In genomic region chr20:53480913-53481312, GRCh38 we compare ENCODE assay signal across 25 cellular contexts.
"Had no signal": no experiment of that assay in that cellular context is flagged by ENCODE, and none has a peak within 500 bp of the region (broad histone marks: within the 10 kb centered on the region; RNA-seq: fewer than 3 reads in every experiment).

No MANE protein-coding gene starts in this region.

- ATAC-seq: left ventricle myocardium superior; lower lobe of right lung; naive thymus-derived CD8-positive, alpha-beta T cell; psoas muscle; right cardiac atrium; stimulated activated memory B cell treated with anti-CD40 and anti-IgM and Interleukin-4, amounts not matched to agents 10 μg/mL and 1 μg/mL and 100 μg/mL, for 72 hours; stimulated activated naive CD8-positive, alpha-beta T cell treated with anti-CD3 and anti-CD28 coated beads, Interleukin-15, Interleukin-2, amounts not matched to agents 100 U/mL and 50 U/mL, for 24 hours had no signal

- H3K4me1 ChIP-seq: esophagus muscularis mucosa, lower lobe of right lung, psoas muscle, spleen, testis, tibial artery had no signal

- H3K4me1 Mint-ChIP-seq: naive thymus-derived CD8-positive, alpha-beta T cell; nephron progenitor cell; stimulated activated memory B cell treated with anti-CD40 and anti-IgM and Interleukin-4, amounts not matched to agents 10 μg/mL and 1 μg/mL and 100 μg/mL, for 72 hours had no signal

- H3K36me3 Mint-ChIP-seq: stimulated activated memory B cell treated with anti-CD40 and anti-IgM and Interleukin-4, amounts not matched to agents 10 μg/mL and 1 μg/mL and 100 μg/mL, for 72 hours; type B pancreatic cell had no signal

- H3K27ac ChIP-seq: esophagus muscularis mucosa, lower lobe of right lung, ovary, psoas muscle, skin epidermis, spleen, testis, tibial artery had no signal

- H3K36me3 ChIP-seq: esophagus muscularis mucosa, lower lobe of right lung, ovary, spleen, tibial artery had no signal

- H3K27me3 Mint-ChIP-seq: naive thymus-derived CD8-positive, alpha-beta T cell; stimulated activated memory B cell treated with anti-CD40 and anti-IgM and Interleukin-4, amounts not matched to agents 10 μg/mL and 1 μg/mL and 100 μg/mL, for 72 hours; type B pancreatic cell had no signal

- H3K4me3 Mint-ChIP-seq: naive thymus-derived CD8-positive, alpha-beta T cell; nephron progenitor cell; stimulated activated memory B cell treated with anti-CD40 and anti-IgM and Interleukin-4, amounts not matched to agents 10 μg/mL and 1 μg/mL and 100 μg/mL, for 72 hours; type B pancreatic cell had no signal

- DNase-seq: dermis blood vessel endothelial cell; effector memory CD4-positive, alpha-beta T cell; foreskin melanocyte; left ventricle myocardium superior; lower lobe of right lung; naive thymus-derived CD8-positive, alpha-beta T cell; nephron progenitor cell; nucleus accumbens; ovary; posterior cingulate gyrus; psoas muscle; right cardiac atrium; spleen; stimulated activated CD4-positive, alpha-beta T cell treated with anti-CD3 and anti-CD28 coated beads, Interleukin-4, amount 100 ng/mL, for 4 hours; stimulated activated naive CD8-positive, alpha-beta T cell treated with anti-CD3 and anti-CD28 coated beads, Interleukin-15, Interleukin-2, amounts not matched to agents 100 U/mL and 50 U/mL, for 24 hours; substantia nigra; testis; tibial artery had no signal

- H3K9me3 Mint-ChIP-seq: stimulated activated memory B cell treated with anti-CD40 and anti-IgM and Interleukin-4, amounts not matched to agents 10 μg/mL and 1 μg/mL and 100 μg/mL, for 72 hours had no signal

- H3K27me3 ChIP-seq: esophagus muscularis mucosa, ovary, spleen, testis, tibial artery had no signal

- H3K9me3 ChIP-seq: lower lobe of right lung, ovary, testis had no signal

- H3K27ac Mint-ChIP-seq: naive thymus-derived CD8-positive, alpha-beta T cell; nephron progenitor cell; stimulated activated memory B cell treated with anti-CD40 and anti-IgM and Interleukin-4, amounts not matched to agents 10 μg/mL and 1 μg/mL and 100 μg/mL, for 72 hours; type B pancreatic cell had no signal

- H3K4me3 ChIP-seq: esophagus muscularis mucosa, lower lobe of right lung, ovary, psoas muscle, skin epidermis, spleen, testis, tibial artery had no signal

- FAIRE-seq: colon, endothelial cell of umbilical vein, keratinocyte had no signal
